10 cellular contexts compared by ENCODE assay signal in genomic region chr7:16916111-16916639, GRCh38. TPM values are rescaled to one million over a fixed set of nuclear protein-coding genes. Genes with fewer than 3 reads are reported as not detected.
DNase-seq lines count a peak whose midpoint lies in the region; TF ChIP-seq lines count a peak whose summit lies in the region.
"Had no signal": no experiment of that assay in that cellular context is flagged by ENCODE, and none has a peak within 500 bp of the region (broad histone marks: within the 10 kb centered on the region; RNA-seq: fewer than 3 reads in every experiment).

No MANE protein-coding gene starts in this region.

- no peaks in the 10 kb centered on the region for H3K9me2 ChIP-seq in SK-N-SH

- peak overlapping the region; percentile 67; the same call in 1 of the 2 replicates for H2AFZ ChIP-seq in SK-N-SH (ENCODE audit: low read depth)

- H3K27ac ChIP-seq in A673 (ENCODE audit: low read depth, low read length, poor library complexity, severe bottlenecking), result no peak overlapping the region
- H3K27ac ChIP-seq in SK-N-SH (ENCODE audit: low read depth in 2 of 2, low read length in 1 of 2), result no peak overlapping the region

- DNase-seq in A673 (ENCODE audit: low spot score), result peak; percentile 73
- peak; percentile 86 for DNase-seq in H4 (ENCODE audit: low spot score)
- DNase-seq in SK-N-SH, result no peak
- DNase-seq in glomerular visceral epithelial cell (ENCODE audit: extremely low spot score), result peak; percentile 68
- DNase-seq in D341Med (ENCODE audit: low spot score), result no peak
- DNase-seq in stimulated activated CD4-positive, alpha-beta T cell treated with anti-CD3 and anti-CD28 coated beads, Interleukin-4, amount 100 ng/mL, for 1 hour, result no peak
- no peak for DNase-seq in NCI-H446 treated with DMSO at 0.1 percent for 48 hours (lab: John Stamatoyannopoulos, UW)
- no peak for DNase-seq in NCI-H1694 treated with DMSO at 0.1 percent for 48 hours (lab: John Stamatoyannopoulos, UW)
- DNase-seq: NCI-H1436; stimulated activated CD8-positive, alpha-beta memory T cell treated with anti-CD3 and anti-CD28 coated beads, Interleukin-4, amount 100 ng/mL, for 48 hours had no signal

- intact Hi-C loops in A673 (cut with micrococcal nuclease; ENCODE audit: unreplicated experiment), result loop anchor here (5.0 to 10.0 kb wide), 2 partner anchors 314 to 801 kb away; no protein-coding TSS in a partner anchor

- H3K36me3 ChIP-seq in A673 (ENCODE audit: insufficient read depth, low read length, poor library complexity, severe bottlenecking), result no peaks in the 10 kb centered on the region
- no peaks in the 10 kb centered on the region for H3K36me3 ChIP-seq in SK-N-SH (replicated peaks in 1 of 2; ENCODE audit: control insufficient read depth in 1 of 2, insufficient read depth in 2 of 2, low read length in 1 of 2)

- no peaks in the 10 kb centered on the region for H3F3A ChIP-seq in SK-N-SH (replicated peaks; ENCODE audit: insufficient read depth)

- H3K9ac ChIP-seq in SK-N-SH, result no peak overlapping the region

- H3K9me3 ChIP-seq in A673 (ENCODE audit: low read depth, low read length, poor library complexity, severe bottlenecking), result no peaks in the 10 kb centered on the region
- no peaks in the 10 kb centered on the region for H3K9me3 ChIP-seq in SK-N-SH

- POLR2A ChIA-PET in A673 (lab: Charles Lee; ENCODE audit: low non-redundant PET), result no interaction called here
- POLR2A ChIA-PET in SK-N-SH (lab: Yijun Ruan, JAX), result no interaction called here

- TF ChIP-seq CTCF in A673 (conservative IDR thresholded peaks at IDR 0.05; ENCODE audit: low read depth, low read length) (no peak), SK-N-SH (IDR thresholded peaks at IDR 0.05) (no peak)

- TF ChIP-seq EP300 in SK-N-SH (IDR thresholded peaks at IDR 0.05; ENCODE audit: borderline replicate concordance in 1 of 2, low read depth in 1 of 2, low read length in 1 of 2), result peak in 1 of 2 experiments; percentile 9; a peak in 1 of 4 replicates

- H3K4me2 ChIP-seq in SK-N-SH, result peak overlapping the region; percentile 38; the same call in 1 of the 2 replicates

- WGBS in SK-N-SH (ENCODE audit: low lambda C conversion rate), result 25% methylated on average over 1 of the region's 1 CpG

- H3K79me2 ChIP-seq in SK-N-SH (ENCODE audit: insufficient read depth), result no peaks in the 10 kb centered on the region

- H3K4me3 ChIP-seq in A673 (ENCODE audit: low read depth, low read length, poor library complexity, severe bottlenecking) (no peak overlapping the region), SK-N-SH (ENCODE audit: low read depth in 2 of 2, low read length in 1 of 2) (no peak overlapping the region)

- H3K27me3 ChIP-seq in A673 (replicated peaks; ENCODE audit: insufficient read depth, low read depth, low read length, poor library complexity), result no peaks in the 10 kb centered on the region
- no peaks in the 10 kb centered on the region for H3K27me3 ChIP-seq in SK-N-SH (ENCODE audit: insufficient read depth)

- no TSS peak for BruUV-seq in A673 (replicated peaks; lab: Mats Ljungman, UMichigan)

- no peaks in the 10 kb centered on the region for H4K20me1 ChIP-seq in SK-N-SH (ENCODE audit: insufficient read depth)

- H3K4me1 ChIP-seq in A673 (ENCODE audit: insufficient read depth, low read length, poor library complexity, severe bottlenecking) (peaks cover 35% of the 10 kb centered on the region), SK-N-SH (ENCODE audit: control insufficient read depth in 1 of 2, insufficient read depth in 2 of 2, low read depth in 1 of 2, low read length in 1 of 2) (peaks cover 0 to 10% of the 10 kb centered on the region in 2 experiments; a peak in 1 of 4 replicates)

- CTCF ChIA-PET in A673 (lab: Charles Lee), result no interaction called here
- CTCF ChIA-PET in SK-N-SH (lab: Yijun Ruan, JAX), result interaction anchor here (0.7 to 1.2 kb wide), 3 partner anchors 10 to 352 kb away, joined by 3 to 4 read pairs (median 3); no protein-coding TSS in a partner anchor

- TF ChIP-seq RAD21 in SK-N-SH (IDR thresholded peaks at IDR 0.05; ENCODE audit: low read length), result no peak

TF ChIP-seq in SK-N-SH, 30 proteins besides CTCF, POLR2A, EP300 and RAD21:
- TF ChIP-seq, protein P1, sequence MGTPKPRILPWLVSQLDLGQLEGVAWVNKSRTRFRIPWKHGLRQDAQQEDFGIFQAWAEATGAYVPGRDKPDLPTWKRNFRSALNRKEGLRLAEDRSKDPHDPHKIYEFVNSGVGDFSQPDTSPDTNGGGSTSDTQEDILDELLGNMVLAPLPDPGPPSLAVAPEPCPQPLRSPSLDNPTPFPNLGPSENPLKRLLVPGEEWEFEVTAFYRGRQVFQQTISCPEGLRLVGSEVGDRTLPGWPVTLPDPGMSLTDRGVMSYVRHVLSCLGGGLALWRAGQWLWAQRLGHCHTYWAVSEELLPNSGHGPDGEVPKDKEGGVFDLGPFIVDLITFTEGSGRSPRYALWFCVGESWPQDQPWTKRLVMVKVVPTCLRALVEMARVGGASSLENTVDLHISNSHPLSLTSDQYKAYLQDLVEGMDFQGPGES (IDR thresholded peaks at IDR 0.05; ENCODE audit: low read depth, low read length), result no peak
- TF ChIP-seq NFIC (IDR thresholded peaks at IDR 0.05; ENCODE audit: borderline replicate concordance) (0 out of 2 replicates have a peak, but pooled peaks have one; percentile 8), YY1 (IDR thresholded peaks at IDR 0.05; ENCODE audit: low read depth) (peak; percentile 34; the same call in 1 of the 2 replicates), JUND (IDR thresholded peaks at IDR 0.05) (peak; percentile 73), FOSL2 (IDR thresholded peaks at IDR 0.05; ENCODE audit: borderline replicate concordance, low read depth) (peak; percentile 86), MXI1 (IDR thresholded peaks at IDR 0.05; ENCODE audit: low read depth, low read length) (no peak), RCOR1 (IDR thresholded peaks at IDR 0.05; ENCODE audit: low read length) (no peak), TCF12 (IDR thresholded peaks at IDR 0.05) (peak; percentile 27; the same call in 1 of the 2 replicates)
- TF ChIP-seq, protein P2, sequence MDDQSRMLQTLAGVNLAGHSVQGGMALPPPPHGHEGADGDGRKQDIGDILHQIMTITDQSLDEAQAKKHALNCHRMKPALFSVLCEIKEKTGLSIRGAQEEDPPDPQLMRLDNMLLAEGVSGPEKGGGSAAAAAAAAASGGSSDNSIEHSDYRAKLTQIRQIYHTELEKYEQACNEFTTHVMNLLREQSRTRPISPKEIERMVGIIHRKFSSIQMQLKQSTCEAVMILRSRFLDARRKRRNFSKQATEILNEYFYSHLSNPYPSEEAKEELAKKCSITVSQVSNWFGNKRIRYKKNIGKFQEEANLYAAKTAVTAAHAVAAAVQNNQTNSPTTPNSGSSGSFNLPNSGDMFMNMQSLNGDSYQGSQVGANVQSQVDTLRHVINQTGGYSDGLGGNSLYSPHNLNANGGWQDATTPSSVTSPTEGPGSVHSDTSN (IDR thresholded peaks at IDR 0.05), result no peak

RNA-seq across cellular contexts. Expression of gene AGR3, which starts 34.4 kb away (rescaled TPM):
- not detected in 2 replicates for total RNA-seq in A673 (2021)
- total RNA-seq in H4 (2014; rRNA removed; shearing (Covaris generic)), result not detected in 2 replicates
- polyA plus RNA-seq in SK-N-SH (2012; rRNA removed), result not detected in 2 replicates
- not detected in 2 replicates for polyA plus RNA-seq in SK-N-SH (2012; cell fraction: cytosol; rRNA removed)
- polyA plus RNA-seq in SK-N-SH (2012; cell fraction: nucleus; rRNA removed), result not detected in 2 replicates

Comparison
In these comparisons a context has a peak if more than half of its experiments do, and no peak if none do; other contexts are left out.
1. DNase-seq: peak in A673 (single experiment), H4 (single experiment) and glomerular visceral epithelial cell (single experiment); none in SK-N-SH (single experiment), D341Med (single experiment), stimulated activated CD4-positive, alpha-beta T cell treated with anti-CD3 and anti-CD28 coated beads, Interleukin-4, amount 100 ng/mL, for 1 hour (single experiment), NCI-H446 treated with DMSO at 0.1 percent for 48 hours (single experiment) and NCI-H1694 treated with DMSO at 0.1 percent for 48 hours (single experiment).